In the genomic region with DNA sequence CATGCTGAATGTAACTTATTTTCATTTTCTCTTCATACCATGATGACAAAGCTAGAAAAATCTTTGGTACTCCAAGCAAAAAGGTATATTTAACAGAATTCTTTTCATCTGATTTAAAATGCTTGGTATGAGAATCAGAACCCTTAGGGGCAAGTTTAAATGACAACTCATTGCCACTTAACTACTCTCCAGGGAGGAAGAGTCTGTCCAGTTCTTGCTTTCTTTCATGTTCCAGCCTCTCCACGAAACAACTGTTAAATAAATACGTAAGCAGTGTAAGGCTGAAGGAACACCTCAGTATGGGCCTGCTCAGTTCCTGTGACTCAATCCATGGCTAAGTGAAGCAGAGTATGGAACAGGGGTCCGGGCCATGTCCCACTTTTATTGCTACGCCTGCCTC, we compare ENCODE assay signal across 1 cellular context.
TF ChIP-seq lines count a peak whose summit lies in the region.

No MANE protein-coding gene starts in this region.

TF ChIP-seq in IMR-90, 13 proteins besides CTCF, POLR2A, EP300 and RAD21 (continued from another document):
- TF ChIP-seq RFX5 (IDR thresholded peaks at IDR 0.05; ENCODE audit: low read depth, low read length) (no peak), MXI1 (IDR thresholded peaks at IDR 0.05; ENCODE audit: borderline replicate concordance, low read depth, low read length) (no peak)
TF ChIP-seq in IMR-90: peak in this region for 0.
